In the genomic region with DNA sequence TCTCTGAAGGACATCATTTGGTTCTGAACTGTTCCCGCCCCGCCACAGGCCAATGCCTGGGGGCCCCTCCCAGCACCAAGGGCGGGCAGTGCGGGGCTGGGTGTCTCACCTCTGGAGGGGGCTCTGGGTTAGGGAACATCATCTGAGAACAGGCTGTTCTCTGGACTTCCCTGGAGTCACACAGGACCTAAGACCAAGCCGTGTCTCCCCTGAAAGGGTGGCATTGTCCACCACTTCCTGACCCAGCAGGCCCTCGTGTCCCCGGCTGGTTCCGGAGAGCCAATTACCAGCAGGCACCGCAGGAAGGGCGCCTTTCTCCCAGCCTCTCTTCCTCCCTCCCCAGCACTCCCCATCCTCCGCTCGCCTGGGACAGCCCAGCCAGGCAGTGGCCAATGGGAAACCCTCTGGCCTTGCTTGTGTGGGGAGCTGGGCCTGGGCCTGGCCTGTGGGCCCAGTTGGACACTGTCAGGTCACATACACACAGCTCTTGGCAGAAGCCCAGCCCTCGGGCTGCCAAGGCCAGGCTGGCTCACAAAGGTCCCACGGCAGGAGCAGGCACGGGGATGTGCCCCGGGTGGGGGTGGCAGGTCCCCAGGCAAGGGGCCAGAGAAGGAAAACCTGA, we compare ENCODE assay signal across 9 cellular contexts.
DNase-seq lines count a peak whose midpoint lies in the region; ATAC-seq and TF ChIP-seq lines count a peak whose summit lies in the region.
"Had no signal": no experiment of that assay in that cellular context is flagged by ENCODE, and none has a peak within 500 bp of the region (broad histone marks: within the 10 kb centered on the region; RNA-seq: fewer than 3 reads in every experiment).

No MANE protein-coding gene starts in this region.

- H3K9me3 ChIP-seq in gastroesophageal sphincter (no peaks in the 10 kb centered on the region), tibial artery (no peaks in the 10 kb centered on the region)
- H3K9me3 ChIP-seq: HAP-1 had no signal

- DNase-seq in SK-MEL-5 (ENCODE audit: low read depth, low spot score) (peak; percentile 98), middle frontal gyrus (ENCODE audit: extremely low spot score, low spot score) (peak; percentile 88), tibial artery (peak; percentile 85 to 95), DMS153 treated with DMSO at 0.1 percent for 48 hours (lab: John Stamatoyannopoulos, UW; ENCODE audit: unreplicated experiment) (no peak), NCI-H69 (lab: John Stamatoyannopoulos, UW) (no peak)

- peak in 1 of 4 experiments; percentile 25 for TF ChIP-seq CTCF in gastroesophageal sphincter (IDR thresholded peaks at IDR 0.05)
- TF ChIP-seq CTCF in tibial artery (IDR thresholded peaks at IDR 0.05): no peak

- peak overlapping the region; percentile 19 to 82 (median 70) for H3K27ac ChIP-seq in gastroesophageal sphincter
- peak overlapping the region; percentile 70 to 81 for H3K27ac ChIP-seq in tibial artery

- intact Hi-C loops in tibial artery (cut with DNase I; ENCODE audit: low total_unique reads): loop anchor here (2.0 kb wide), 1 partner anchor 27 kb away; no protein-coding TSS in a partner anchor

- 76 to 80% methylated on average over 2 to 9 of the region's 16 CpGs for whole genome bisulfite sequencing in gastroesophageal sphincter (ENCODE audit: low coverage in 1 of 2), 2 donors

- peak overlapping the region in 1 of 2 donors; percentile 18 for H3K4me3 ChIP-seq in gastroesophageal sphincter
- peak overlapping the region; percentile 2 to 14 for H3K4me3 ChIP-seq in tibial artery
- H3K4me3 ChIP-seq: HAP-1 had no signal

- H3K27me3 ChIP-seq in gastroesophageal sphincter: no peaks in the 10 kb centered on the region
- H3K27me3 ChIP-seq in tibial artery: no peaks in the 10 kb centered on the region

- peak; percentile 95 for ATAC-seq in gastroesophageal sphincter
- no peak for ATAC-seq in HG02798 (IDR thresholded peaks at IDR 0.05; ENCODE audit: poor library complexity, unreplicated experiment)
- ATAC-seq in GM18870 (IDR thresholded peaks at IDR 0.05; ENCODE audit: unreplicated experiment): no peak

- in situ Hi-C loops in SK-MEL-5 (cut with HindIII; ENCODE audit: low pct_unique_long_range_greater_than_20kb, low sequenced_read_pairs): no loop called here

- H3K4me1 ChIP-seq in gastroesophageal sphincter: peaks cover 0 to 18% (median 0%) of the 10 kb centered on the region in 3 donors
- H3K4me1 ChIP-seq in tibial artery: peaks cover 0 to 23% (median 11%) of the 10 kb centered on the region in 4 donors
- H3K4me1 ChIP-seq: HAP-1 had no signal

- TF ChIP-seq EP300 in gastroesophageal sphincter (IDR thresholded peaks at IDR 0.05): no peak

- H3K36me3 ChIP-seq in gastroesophageal sphincter (no peaks in the 10 kb centered on the region), tibial artery (no peaks in the 10 kb centered on the region)
- H3K36me3 ChIP-seq: HAP-1 had no signal

- TF ChIP-seq POLR2A in gastroesophageal sphincter (IDR thresholded peaks at IDR 0.05): no peak

Comparison
In these comparisons a context has a peak if more than half of its experiments do, and no peak if none do; other contexts are left out.
1. DNase-seq: peak in SK-MEL-5 (single experiment), middle frontal gyrus (single experiment) and tibial artery (2 of 2); none in DMS153 treated with DMSO at 0.1 percent for 48 hours (single experiment) and NCI-H69 (single experiment).